ENCODE assay signal across 19 cellular contexts in genomic region chr10:35876248-35876647, GRCh38.
DNase-seq lines count a peak whose midpoint lies in the region; ATAC-seq and TF ChIP-seq lines count a peak whose summit lies in the region.
"Had no signal": no experiment of that assay in that cellular context is flagged by ENCODE, and none has a peak within 500 bp of the region (broad histone marks: within the 10 kb centered on the region; RNA-seq: fewer than 3 reads in every experiment).

No MANE protein-coding gene starts in this region.

- TF ChIP-seq CTCF in HFFc6 (IDR thresholded peaks at IDR 0.05) (no peak), chondrocyte (IDR thresholded peaks at IDR 0.05) (no peak)

- peaks cover 6% of the 10 kb centered on the region; the same call in 1 of the 2 replicates for H3K36me3 Mint-ChIP-seq in HFFc6 (ENCODE audit: low read depth)
- H3K36me3 Mint-ChIP-seq in chondrocyte (ENCODE audit: low read depth), result no peaks in the 10 kb centered on the region
- H3K36me3 Mint-ChIP-seq: activated naive CD4-positive, alpha-beta T cell treated with anti-CD3 and anti-CD28 coated beads, Interleukin-2, amount 50 U/mL, for 72 hours; memory B cell had no signal

- no peaks in the 10 kb centered on the region; the same call in 1 of the 2 replicates for H3K9me3 Mint-ChIP-seq in HFFc6
- no peaks in the 10 kb centered on the region for H3K9me3 Mint-ChIP-seq in chondrocyte (ENCODE audit: low read depth)
- H3K9me3 Mint-ChIP-seq: activated T-cell treated with anti-CD3 and anti-CD28 coated beads, Interleukin-2, amount 50 U/mL, for 24 hours had no signal

- H3K4me1 Mint-ChIP-seq in HFFc6 (ENCODE audit: low read depth), result peaks cover 27% of the 10 kb centered on the region
- peaks cover 46% of the 10 kb centered on the region for H3K4me1 Mint-ChIP-seq in chondrocyte (ENCODE audit: low read depth)
- H3K4me1 Mint-ChIP-seq: immature natural killer cell, memory B cell had no signal

- peak overlapping the region; percentile 81 for H3K27ac Mint-ChIP-seq in HFFc6
- peak overlapping the region; percentile 89 for H3K27ac Mint-ChIP-seq in chondrocyte (ENCODE audit: unreplicated experiment)
- H3K27ac Mint-ChIP-seq: activated naive CD4-positive, alpha-beta T cell treated with anti-CD3 and anti-CD28 coated beads, Interleukin-2, amount 50 U/mL, for 72 hours; activated T-cell treated with anti-CD3 and anti-CD28 coated beads, Interleukin-2, amount 50 U/mL, for 24 hours; immature natural killer cell; memory B cell had no signal

- peak overlapping the region; percentile 38 for H3K4me3 Mint-ChIP-seq in HFFc6
- H3K4me3 Mint-ChIP-seq in chondrocyte (ENCODE audit: unreplicated experiment), result no peak overlapping the region
- H3K4me3 Mint-ChIP-seq: activated T-cell treated with anti-CD3 and anti-CD28 coated beads, Interleukin-2, amount 50 U/mL, for 24 hours; immature natural killer cell; memory B cell had no signal

- DNase-seq in ACHN (peak; percentile 5), HFFc6 (peak; percentile 75), chondrocyte (ENCODE audit: low spot score) (no peak), left colon (no peak)
- DNase-seq in activated CD4-positive, CD25-positive, alpha-beta regulatory T cell (lab: John Stamatoyannopoulos, UW), result no peak
- DNase-seq: activated CD4-positive, alpha-beta T cell treated with anti-CD3 and anti-CD28 coated beads, Interleukin-2, amount 50 U/mL, for 4 hours; activated T-cell treated with anti-CD3 and anti-CD28 coated beads, Interleukin-2, amount 50 U/mL, for 24 hours; COR-L47; effector memory CD4-positive, alpha-beta T cell; immature natural killer cell; NCI-H1417 treated with DMSO at 0.1 percent for 48 hours; NCI-H226; thyroid gland had no signal

- intact Hi-C loops in left colon (cut with DNase I, micrococcal nuclease), result no loop called here

- no peaks in the 10 kb centered on the region for H3K27me3 Mint-ChIP-seq in HFFc6 (ENCODE audit: insufficient read depth)
- H3K27me3 Mint-ChIP-seq in chondrocyte (ENCODE audit: low read depth), result no peaks in the 10 kb centered on the region
- H3K27me3 Mint-ChIP-seq: activated T-cell treated with anti-CD3 and anti-CD28 coated beads, Interleukin-2, amount 50 U/mL, for 24 hours had no signal

- ATAC-seq in left colon (peak; percentile 59), GM19467 (IDR thresholded peaks at IDR 0.05; ENCODE audit: unreplicated experiment) (no peak), GM18517 (IDR thresholded peaks at IDR 0.05; ENCODE audit: unreplicated experiment) (no peak), GM21717 (IDR thresholded peaks at IDR 0.05; ENCODE audit: unreplicated experiment) (no peak)
- ATAC-seq: activated naive CD4-positive, alpha-beta T cell treated with anti-CD3 and anti-CD28 coated beads, Interleukin-2, amount 50 U/mL, for 72 hours; gastroesophageal sphincter had no signal

- in situ Hi-C loops in ACHN (cut with HindIII; ENCODE audit: low pct_ligation_motif_present, low pct_unique_long_range_greater_than_20kb, low sequenced_read_pairs), result no loop called here

Comparison
In these comparisons a context has a peak if more than half of its experiments do, and no peak if none do; other contexts are left out.
1. DNase-seq: peak in ACHN (single experiment) and HFFc6 (single experiment); none in chondrocyte (single experiment), left colon (0 of 2) and activated CD4-positive, CD25-positive, alpha-beta regulatory T cell (0 of 4).